2 cellular contexts compared by ENCODE assay signal in genomic region chr2:68693947-68694346, GRCh38.
TF ChIP-seq lines count a peak whose summit lies in the region.

No MANE protein-coding gene starts in this region.

TF ChIP-seq in SK-N-SH, 30 proteins besides CTCF, POLR2A, EP300 and RAD21 (continued from another document):
- TF ChIP-seq REST (IDR thresholded peaks at IDR 0.05; ENCODE audit: low read depth, low read length), result no peak
- TF ChIP-seq FOXJ3 (CRISPR knock-in tag; IDR thresholded peaks at IDR 0.05), result no peak

TF ChIP-seq in SK-N-SH treated with all-trans-retinoic acid at 6 μM for 48 hours, 23 proteins besides CTCF, POLR2A, EP300 and RAD21 (continued from another document):
- no peak for TF ChIP-seq ARNTL (CRISPR knock-in tag; IDR thresholded peaks at IDR 0.05; ENCODE audit: borderline replicate concordance, low read depth)
- no peak for TF ChIP-seq ZFP30 (CRISPR knock-in tag; IDR thresholded peaks at IDR 0.05)
- TF ChIP-seq CREB5 (CRISPR knock-in tag; IDR thresholded peaks at IDR 0.05; ENCODE audit: low read depth), result no peak
- TF ChIP-seq TOX (CRISPR knock-in tag; IDR thresholded peaks at IDR 0.05; ENCODE audit: borderline replicate concordance), result no peak
- TF ChIP-seq PPARA (CRISPR knock-in tag; IDR thresholded peaks at IDR 0.05; ENCODE audit: borderline replicate concordance), result no peak
